16 cellular contexts compared by ENCODE assay signal in the genomic region with DNA sequence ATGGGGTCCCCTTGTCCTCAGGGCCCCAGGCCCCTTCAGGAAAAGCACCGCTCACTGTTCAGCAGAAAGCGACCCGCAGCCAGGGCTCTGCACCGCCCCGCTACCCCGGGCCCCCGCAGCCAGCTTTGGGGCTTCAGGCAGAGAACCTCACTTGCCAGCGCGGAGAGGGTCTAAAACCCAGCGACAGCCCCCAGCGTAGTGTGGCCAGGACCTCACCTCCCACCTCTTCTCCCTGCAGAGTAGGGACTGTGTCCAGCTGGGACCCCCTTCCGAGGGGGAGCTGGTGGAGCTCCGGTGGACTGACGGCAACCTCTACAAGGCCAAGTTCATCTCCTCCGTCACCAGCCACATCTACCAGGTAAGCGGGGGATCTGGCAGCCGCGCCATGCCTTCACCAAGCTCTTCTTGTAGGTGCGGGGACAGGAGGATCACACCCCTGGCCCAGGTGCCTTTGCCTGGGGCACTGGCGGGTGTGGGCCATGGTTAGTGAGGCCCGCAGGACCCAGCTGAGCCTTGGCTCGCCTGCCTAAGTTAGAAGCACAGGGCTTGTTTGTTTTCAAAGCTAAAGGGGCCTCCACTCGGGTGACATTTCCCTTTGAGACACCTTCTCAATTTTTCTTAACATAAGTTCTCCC.
DNase-seq lines count a peak whose midpoint lies in the region; ATAC-seq and TF ChIP-seq lines count a peak whose summit lies in the region.
"Had no signal": no experiment of that assay in that cellular context is flagged by ENCODE, and none has a peak within 500 bp of the region (broad histone marks: within the 10 kb centered on the region; RNA-seq: fewer than 3 reads in every experiment).

No MANE protein-coding gene starts in this region.

- H3K27me3 Mint-ChIP-seq in stimulated activated naive B cell treated with anti-CD40 and anti-IgM and Interleukin-4, amounts not matched to agents 10 μg/mL and 1 μg/mL and 100 μg/mL, for 72 hours, result no peaks in the 10 kb centered on the region

- in situ Hi-C loops in transverse colon (cut with MboI; ENCODE audit: low pct_ligation_motif_present in 1 of 4, low pct_unique_long_range_greater_than_20kb in 1 of 4, low sequenced_read_pairs in 3 of 4), result no loop called here

- no peak for TF ChIP-seq EP300 in transverse colon (IDR thresholded peaks at IDR 0.05; ENCODE audit: low read depth)

- H3K27ac ChIP-seq in right cardiac atrium (ENCODE audit: low read length) (no peak overlapping the region), HEK293 (ENCODE audit: extremely low read depth, low read depth, low read length) (no peak overlapping the region), right lobe of liver (no peak overlapping the region), transverse colon (no peak overlapping the region)
- H3K27ac ChIP-seq: GM23248 had no signal

- H3K4me3 ChIP-seq in right cardiac atrium (ENCODE audit: low read length) (no peak overlapping the region), HEK293 (ENCODE audit: low read depth, low read length) (no peak overlapping the region), right lobe of liver (no peak overlapping the region), transverse colon (no peak overlapping the region)
- H3K4me3 ChIP-seq: GM23248, K562 had no signal

- H3K4me1 ChIP-seq in right cardiac atrium (ENCODE audit: control insufficient read depth, insufficient read depth, low read length) (no peaks in the 10 kb centered on the region), HEK293 (ENCODE audit: control insufficient read depth, insufficient read depth, low read length) (no peaks in the 10 kb centered on the region), right lobe of liver (no peaks in the 10 kb centered on the region), transverse colon (no peaks in the 10 kb centered on the region)

- no peak overlapping the region for H3K4me3 Mint-ChIP-seq in stimulated activated naive B cell treated with anti-CD40 and anti-IgM and Interleukin-4, amounts not matched to agents 10 μg/mL and 1 μg/mL and 100 μg/mL, for 72 hours

- DNase-seq in right cardiac atrium, result peak in 2 of 3 donors; percentile 42 to 53
- no peak for DNase-seq in cardiac septum (ENCODE audit: low spot score)
- peak in 2 of 3 donors; percentile 13 to 43 for DNase-seq in right lobe of liver
- DNase-seq in stimulated activated naive B cell treated with anti-CD40 and anti-IgM and Interleukin-4, amounts not matched to agents 10 μg/mL and 1 μg/mL and 100 μg/mL, for 72 hours, result peak; percentile 0
- DNase-seq in NCI-H1694 treated with DMSO at 0.1 percent for 48 hours (lab: John Stamatoyannopoulos, UW), result no peak
- DNase-seq in transverse colon, result no peak
- DNase-seq: C1 segment of cervical spinal cord, GM23248, HCEC 1CT, NCI-H1105, NCI-H510A, NCI-H748 treated with DMSO at 0.1 percent for 48 hours, SIG-M5 had no signal

- ATAC-seq in right cardiac atrium (no peak), right lobe of liver (no peak)
- ATAC-seq in stimulated activated naive B cell treated with anti-CD40 and anti-IgM and Interleukin-4, amounts not matched to agents 10 μg/mL and 1 μg/mL and 100 μg/mL, for 72 hours (replicated peaks), result no peak
- ATAC-seq: K562, SK-N-SH treated with all-trans-retinoic acid at 6 μM for 48 hours had no signal

- TF ChIP-seq CTCF in HEK293 (tag by site-specific recombination; IDR thresholded peaks at IDR 0.05) (no peak), right lobe of liver (IDR thresholded peaks at IDR 0.05) (no peak), transverse colon (IDR thresholded peaks at IDR 0.05) (no peak)

- TF ChIP-seq POLR2A in right lobe of liver (IDR thresholded peaks at IDR 0.05), result no peak
- TF ChIP-seq POLR2A in transverse colon (IDR thresholded peaks at IDR 0.05), result no peak

- intact Hi-C loops in right cardiac atrium (cut with DNase I) (loop anchor here in 2 of 4 donors (5.0 to 10.0 kb wide), 2 partner anchors 92 to 100 kb away; no protein-coding TSS in a partner anchor), cardiac septum (cut with DNase I) (loop anchor here (5.0 kb wide), 1 partner anchor 97 kb away; no protein-coding TSS in a partner anchor), right lobe of liver (cut with DNase I) (no loop called here), transverse colon (cut with DNase I; ENCODE audit: low total_unique reads) (no loop called here)

- peaks cover 55% of the 10 kb centered on the region in 2 donors for H3K36me3 Mint-ChIP-seq in stimulated activated naive B cell treated with anti-CD40 and anti-IgM and Interleukin-4, amounts not matched to agents 10 μg/mL and 1 μg/mL and 100 μg/mL, for 72 hours

- no peaks in the 10 kb centered on the region for H3K9me3 Mint-ChIP-seq in stimulated activated naive B cell treated with anti-CD40 and anti-IgM and Interleukin-4, amounts not matched to agents 10 μg/mL and 1 μg/mL and 100 μg/mL, for 72 hours

- POLR2A ChIA-PET in HEK293 (lab: Yijun Ruan, JAX), result no interaction called here

- H3K9me3 ChIP-seq in right cardiac atrium (ENCODE audit: control insufficient read depth, low read length) (no peaks in the 10 kb centered on the region), HEK293 (ENCODE audit: control insufficient read depth, insufficient read depth, low read depth, low read length) (no peaks in the 10 kb centered on the region), right lobe of liver (no peaks in the 10 kb centered on the region), transverse colon (no peaks in the 10 kb centered on the region)

- H3K27me3 ChIP-seq in right cardiac atrium (ENCODE audit: control insufficient read depth, insufficient read depth) (no peaks in the 10 kb centered on the region), right lobe of liver (no peaks in the 10 kb centered on the region), transverse colon (no peaks in the 10 kb centered on the region)

- WGBS in right cardiac atrium, result 96% methylated on average over 23 of the region's 23 CpGs
- 94% methylated on average over 10 of the region's 23 CpGs for WGBS in right lobe of liver (ENCODE audit: insufficient coverage, low coverage, low lambda C conversion rate, missing lambda C conversion rate)
- 83 to 96% methylated on average over 1 to 23 of the region's 23 CpGs for WGBS in transverse colon (ENCODE audit: low coverage in 1 of 2), 2 donors

- CTCF ChIA-PET in HEK293 (lab: Yijun Ruan, JAX), result no interaction called here

- H3K4me1 Mint-ChIP-seq in stimulated activated naive B cell treated with anti-CD40 and anti-IgM and Interleukin-4, amounts not matched to agents 10 μg/mL and 1 μg/mL and 100 μg/mL, for 72 hours, result peaks cover 20 to 44% of the 10 kb centered on the region in 2 donors

- peak overlapping the region; percentile 14 for H3K27ac Mint-ChIP-seq in stimulated activated naive B cell treated with anti-CD40 and anti-IgM and Interleukin-4, amounts not matched to agents 10 μg/mL and 1 μg/mL and 100 μg/mL, for 72 hours

- peaks cover 4 to 39% of the 10 kb centered on the region in 2 experiments; a peak in 2 of 3 replicates for H3K36me3 ChIP-seq in HEK293 (ENCODE audit: control insufficient read depth in 2 of 2, insufficient read depth in 1 of 2, low read length in 2 of 2)
- H3K36me3 ChIP-seq in right lobe of liver, result peaks cover 0 to 64% (median 13%) of the 10 kb centered on the region in 4 donors
- H3K36me3 ChIP-seq in transverse colon, result peaks cover 0 to 28% (median 5%) of the 10 kb centered on the region in 4 donors

TF ChIP-seq in HEK293, 187 proteins besides CTCF, POLR2A, EP300 and RAD21:
- TF ChIP-seq SP3 (tag by site-specific recombination; IDR thresholded peaks at IDR 0.05), result no peak
- TF ChIP-seq ZIC2 (tag by site-specific recombination; IDR thresholded peaks at IDR 0.05), result peak; percentile 32; the same call in 1 of the 2 replicates

Comparison
In these comparisons a context has a peak if more than half of its experiments do, and no peak if none do; other contexts are left out.
1. DNase-seq: peak in right cardiac atrium (2 of 3), right lobe of liver (2 of 3) and stimulated activated naive B cell treated with anti-CD40 and anti-IgM and Interleukin-4, amounts not matched to agents 10 μg/mL and 1 μg/mL and 100 μg/mL, for 72 hours (single experiment); none in cardiac septum (single experiment), NCI-H1694 treated with DMSO at 0.1 percent for 48 hours (single experiment) and transverse colon (single experiment).